18 cellular contexts compared by ENCODE assay signal in genomic region chr11:76141901-76142300, GRCh38.
"Had no signal": no experiment of that assay in that cellular context is flagged by ENCODE, and none has a peak within 500 bp of the region (broad histone marks: within the 10 kb centered on the region; RNA-seq: fewer than 3 reads in every experiment).

No MANE protein-coding gene starts in this region.

- H3K4me3 ChIP-seq: esophagus squamous epithelium, gastroesophageal sphincter, mucosa of descending colon, sigmoid colon, tibial nerve, upper lobe of right lung, vagina had no signal

- H3K27ac ChIP-seq: epithelial cell of prostate, esophagus squamous epithelium, gastroesophageal sphincter, sigmoid colon, tibial nerve, upper lobe of right lung, vagina had no signal

- H3K36me3 Mint-ChIP-seq: natural killer cell had no signal

- H3K4me3 Mint-ChIP-seq: natural killer cell had no signal

- H3K4me1 ChIP-seq: esophagus squamous epithelium, gastroesophageal sphincter, sigmoid colon, tibial nerve, upper lobe of right lung, vagina had no signal

- H3K27me3 ChIP-seq: esophagus squamous epithelium, gastroesophageal sphincter, sigmoid colon, tibial nerve, upper lobe of right lung, vagina had no signal

- H3K9me3 ChIP-seq: esophagus squamous epithelium, gastroesophageal sphincter, left ventricle myocardium inferior, mucosa of descending colon, sigmoid colon, tibial nerve, upper lobe of right lung, vagina had no signal

- H3K9me3 Mint-ChIP-seq: natural killer cell had no signal

- ATAC-seq: gastroesophageal sphincter; mucosa of descending colon; natural killer cell; stimulated activated naive CD8-positive, alpha-beta T cell treated with anti-CD3 and anti-CD28 coated beads, Interleukin-15, Interleukin-2, amounts not matched to agents 100 U/mL and 50 U/mL, for 24 hours; upper lobe of right lung had no signal

- DNase-seq: effector memory CD4-positive, alpha-beta T cell; esophagus squamous epithelium; foreskin fibroblast; glutamatergic neuron; left ventricle myocardium inferior; mesendoderm; mucosa of descending colon; natural killer cell; occipital lobe; sigmoid colon; small intestine; stimulated activated CD4-positive, alpha-beta T cell treated with anti-CD3 and anti-CD28 coated beads, Interleukin-2, amount 100 ng/mL, for 48 hours; stimulated activated naive CD8-positive, alpha-beta T cell treated with anti-CD3 and anti-CD28 coated beads, Interleukin-15, Interleukin-2, amounts not matched to agents 100 U/mL and 50 U/mL, for 24 hours; upper lobe of right lung had no signal

- H3K27ac Mint-ChIP-seq: natural killer cell had no signal
